In the genomic region with DNA sequence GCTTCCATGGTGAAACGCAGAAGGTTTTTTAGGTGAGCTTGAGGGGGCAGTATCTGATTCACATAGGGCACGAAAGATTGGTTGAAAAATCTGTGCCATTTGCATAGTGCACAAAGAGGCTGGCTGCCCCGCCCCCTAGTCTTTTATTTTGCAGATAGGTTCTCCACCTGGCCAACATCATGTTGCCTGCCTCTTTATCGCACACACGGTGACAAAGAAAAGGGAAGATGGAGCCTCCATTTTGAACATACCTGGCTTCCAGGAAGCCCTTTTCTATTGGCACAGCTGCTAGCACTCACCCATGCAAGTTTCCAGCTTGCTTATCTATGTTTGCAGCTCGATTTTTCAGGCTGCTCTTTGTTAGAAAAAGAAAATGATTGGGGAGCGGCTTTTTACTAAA, we compare ENCODE assay signal across 22 cellular contexts.
DNase-seq lines count a peak whose midpoint lies in the region; ATAC-seq and TF ChIP-seq lines count a peak whose summit lies in the region.
"Had no signal": no experiment of that assay in that cellular context is flagged by ENCODE, and none has a peak within 500 bp of the region (broad histone marks: within the 10 kb centered on the region; RNA-seq: fewer than 3 reads in every experiment).

No MANE protein-coding gene starts in this region.

- peak overlapping the region; percentile 9 for H3K9ac ChIP-seq in iPS-18a (ENCODE audit: low read length)

- H3K4me3 ChIP-seq in Caco-2 (ENCODE audit: low read depth, low read length) (no peak overlapping the region), iPS-18a (ENCODE audit: low read length) (no peak overlapping the region)
- H3K4me3 ChIP-seq: heart right ventricle, SK-N-MC, skin epidermis had no signal

- H3K36me3 ChIP-seq in Caco-2 (ENCODE audit: control insufficient read depth, insufficient read depth, low read length) (no peaks in the 10 kb centered on the region), KOPT-K1 (ENCODE audit: insufficient read depth, low read length) (no peaks in the 10 kb centered on the region), iPS-18a (ENCODE audit: control insufficient read depth, low read depth, low read length) (no peaks in the 10 kb centered on the region)
- H3K36me3 ChIP-seq: heart right ventricle had no signal

- no peak overlapping the region for H3K27ac Mint-ChIP-seq in Caco-2 (ENCODE audit: unreplicated experiment)
- H3K27ac Mint-ChIP-seq: activated naive CD8-positive, alpha-beta T cell treated with anti-CD3 and anti-CD28 coated beads, Interleukin-2, amount 10 ng/mL, durations not matched to agents 7 days and 5 days; IgD-negative memory B cell; mesothelial cell of epicardium; nephron progenitor cell had no signal

- H3K4me3 Mint-ChIP-seq in Caco-2 (ENCODE audit: unreplicated experiment) = no peak overlapping the region
- H3K4me3 Mint-ChIP-seq: activated naive CD8-positive, alpha-beta T cell treated with anti-CD3 and anti-CD28 coated beads, Interleukin-2, amount 10 ng/mL, durations not matched to agents 7 days and 5 days; IgD-negative memory B cell; mesothelial cell of epicardium; nephron progenitor cell had no signal

- H3K27ac ChIP-seq in KOPT-K1 (ENCODE audit: low read depth, low read length, poor library complexity, severe bottlenecking) (peak overlapping the region; percentile 74), iPS-18a (ENCODE audit: low read length) (peak overlapping the region; percentile 9)
- H3K27ac ChIP-seq: heart right ventricle, SK-N-MC, skin epidermis had no signal

- POLR2A ChIA-PET in Caco-2 (lab: Charles Lee) = no interaction called here

- intact Hi-C loops in Caco-2 (cut with micrococcal nuclease; ENCODE audit: unreplicated experiment) = no loop called here

- DNase-seq in Caco-2 (peak; percentile 39 to 54), NCI-H748 treated with DMSO at 0.1 percent for 48 hours (lab: John Stamatoyannopoulos, UW) (peak; percentile 91), NCI-H524 (lab: John Stamatoyannopoulos, UW) (no peak)
- no peak for DNase-seq in activated effector memory CD4-positive, alpha-beta T cell treated with Interleukin-2 at 50 U/mL for 16 hours
- DNase-seq: activated naive CD8-positive, alpha-beta T cell treated with anti-CD3 and anti-CD28 coated beads, Interleukin-2, amount 10 ng/mL, durations not matched to agents 7 days and 5 days; C1 segment of cervical spinal cord; cortex of kidney; heart right ventricle; left colon; nephron progenitor cell; NK-92 treated with Interleukin-12 subunit alpha and Interleukin-12 subunit beta, amount 100 ng/mL, for 24 hours; stimulated activated CD4-positive, alpha-beta T cell treated with anti-CD3 and anti-CD28 coated beads, Interleukin-2, amount 100 ng/mL, for 48 hours; T-helper 9 cell had no signal

- no peaks in the 10 kb centered on the region for H3K4me1 Mint-ChIP-seq in Caco-2 (ENCODE audit: low read depth, unreplicated experiment)
- H3K4me1 Mint-ChIP-seq: activated naive CD8-positive, alpha-beta T cell treated with anti-CD3 and anti-CD28 coated beads, Interleukin-2, amount 10 ng/mL, durations not matched to agents 7 days and 5 days; IgD-negative memory B cell; mesothelial cell of epicardium; nephron progenitor cell had no signal

- no TSS peak for BruUV-seq in Caco-2 (replicated peaks; lab: Mats Ljungman, UMichigan)

- ATAC-seq in GM19397 (IDR thresholded peaks at IDR 0.05; ENCODE audit: unreplicated experiment) (no peak), GM18520 (IDR thresholded peaks at IDR 0.05; ENCODE audit: unreplicated experiment) (no peak)
- ATAC-seq: activated CD4-positive, CD25-positive, alpha-beta regulatory T cell treated with anti-CD3 and anti-CD28 coated beads, Interleukin-2, amount 50 U/mL, for 24 hours; heart right ventricle; left colon had no signal

- no peak for TF ChIP-seq CTCF in Caco-2 (IDR thresholded peaks at IDR 0.05; ENCODE audit: insufficient read depth in 1 of 2, low read depth in 1 of 2, low read length in 1 of 2, severe bottlenecking in 1 of 2, unreplicated experiment in 1 of 2)

- H3K4me1 ChIP-seq in Caco-2 = peaks cover 11% of the 10 kb centered on the region; the same call in 1 of the 2 replicates
- peaks cover 7% of the 10 kb centered on the region for H3K4me1 ChIP-seq in iPS-18a (ENCODE audit: control insufficient read depth, low read depth, low read length)
- H3K4me1 ChIP-seq: heart right ventricle had no signal

- H3K27me3 ChIP-seq in Caco-2 (replicated peaks; ENCODE audit: control insufficient read depth, insufficient read depth, low read length) = no peaks in the 10 kb centered on the region
- no peaks in the 10 kb centered on the region for H3K27me3 ChIP-seq in iPS-18a (ENCODE audit: control insufficient read depth, insufficient read depth, low read length)
- H3K27me3 ChIP-seq: heart right ventricle had no signal

- H3K9me3 ChIP-seq in Caco-2 = no peaks in the 10 kb centered on the region
- H3K9me3 ChIP-seq in KOPT-K1 (ENCODE audit: insufficient read depth, low read length, poor library complexity, severe bottlenecking) = no peaks in the 10 kb centered on the region
- no peaks in the 10 kb centered on the region for H3K9me3 ChIP-seq in iPS-18a (ENCODE audit: control insufficient read depth, low read depth, low read length)

- H3K36me3 Mint-ChIP-seq in Caco-2 (ENCODE audit: insufficient read depth, unreplicated experiment) = no peaks in the 10 kb centered on the region
- H3K36me3 Mint-ChIP-seq: activated naive CD8-positive, alpha-beta T cell treated with anti-CD3 and anti-CD28 coated beads, Interleukin-2, amount 10 ng/mL, durations not matched to agents 7 days and 5 days; IgD-negative memory B cell; mesothelial cell of epicardium had no signal

- CTCF ChIA-PET in Caco-2 (lab: Charles Lee) = no interaction called here

- H3K9me3 Mint-ChIP-seq in Caco-2 (ENCODE audit: unreplicated experiment) = no peaks in the 10 kb centered on the region
- H3K9me3 Mint-ChIP-seq: mesothelial cell of epicardium, nephron progenitor cell had no signal

- H3K27me3 Mint-ChIP-seq in Caco-2 (ENCODE audit: insufficient read depth, unreplicated experiment) = no peaks in the 10 kb centered on the region
- H3K27me3 Mint-ChIP-seq: activated naive CD8-positive, alpha-beta T cell treated with anti-CD3 and anti-CD28 coated beads, Interleukin-2, amount 10 ng/mL, durations not matched to agents 7 days and 5 days; IgD-negative memory B cell had no signal

Comparison
In these comparisons a context has a peak if more than half of its experiments do, and no peak if none do; other contexts are left out.
1. DNase-seq: peak in Caco-2 (2 of 2) and NCI-H748 treated with DMSO at 0.1 percent for 48 hours (single experiment); none in NCI-H524 (0 of 2) and activated effector memory CD4-positive, alpha-beta T cell treated with Interleukin-2 at 50 U/mL for 16 hours (single experiment).